In the genomic region with DNA sequence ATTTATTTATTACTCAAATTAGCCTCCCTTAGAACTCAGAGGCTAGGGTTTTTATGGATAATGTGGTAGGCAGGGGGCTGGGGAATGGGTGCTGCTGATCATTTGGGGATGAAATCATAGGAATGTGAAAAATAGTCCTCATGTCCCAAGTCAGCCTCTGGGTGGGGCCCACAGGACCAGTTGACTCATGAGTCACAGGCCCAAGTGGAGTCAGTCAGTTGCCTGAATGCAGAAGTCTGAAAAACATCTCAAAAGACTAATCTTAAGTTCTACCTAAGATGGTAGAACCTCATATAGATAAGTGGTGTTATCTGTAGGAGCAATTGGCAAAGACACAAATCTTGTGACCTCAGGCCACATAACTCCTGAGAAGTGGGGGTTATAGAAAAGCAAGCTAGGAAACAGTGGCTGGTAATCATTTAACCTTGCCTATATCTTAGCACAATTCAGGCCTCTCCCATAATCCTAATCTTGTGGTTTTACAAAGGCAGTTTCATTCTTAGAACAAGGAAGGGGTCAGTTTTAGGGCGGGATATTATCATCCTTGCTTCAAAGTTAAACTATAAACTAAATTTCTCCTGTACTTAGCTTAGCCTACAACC, we compare ENCODE assay signal across 16 cellular contexts.
DNase-seq lines count a peak whose midpoint lies in the region; ATAC-seq and TF ChIP-seq lines count a peak whose summit lies in the region.
"Had no signal": no experiment of that assay in that cellular context is flagged by ENCODE, and none has a peak within 500 bp of the region (broad histone marks: within the 10 kb centered on the region; RNA-seq: fewer than 3 reads in every experiment).

No MANE protein-coding gene starts in this region.

- no peaks in the 10 kb centered on the region for H4K20me1 ChIP-seq in HCT116 (ENCODE audit: insufficient read depth)

- H3K27me3 ChIP-seq in HCT116 (ENCODE audit: insufficient read depth, low read length): no peaks in the 10 kb centered on the region
- H3K27me3 ChIP-seq in stomach: no peaks in the 10 kb centered on the region
- H3K27me3 ChIP-seq: tibial nerve had no signal

- H3K4me3 ChIP-seq in HCT116 (replicated peaks in 1 of 2; ENCODE audit: low read depth in 1 of 2, low read length in 2 of 2) (no peak overlapping the region), fibroblast of mammary gland (ENCODE audit: control insufficient read depth, low read depth, low read length) (no peak overlapping the region), stomach (no peak overlapping the region)
- H3K4me3 ChIP-seq: PC-9, tibial nerve had no signal

- RAD21 ChIA-PET in HCT116 (lab: Charles Lee; ENCODE audit: low non-redundant PET in 1 of 2, low total read pairs in 2 of 2, uncharacterized antibody in 2 of 2, unreplicated experiment in 2 of 2): no interaction called here

- no peaks in the 10 kb centered on the region for H3K36me3 ChIP-seq in HCT116 (ENCODE audit: control insufficient read depth in 1 of 2, insufficient read depth in 2 of 2, low read length in 2 of 2)
- H3K36me3 ChIP-seq in stomach: no peaks in the 10 kb centered on the region
- H3K36me3 ChIP-seq: tibial nerve had no signal

- intact Hi-C loops in HCT116 (cut with micrococcal nuclease) (no loop called here), stomach (cut with DNase I; ENCODE audit: low total_unique reads) (no loop called here)

- no peaks in the 10 kb centered on the region for H3K9me2 ChIP-seq in HCT116 (ENCODE audit: insufficient read depth)

- H3K27ac ChIP-seq in HCT116 (ENCODE audit: low read depth, low read length) (no peak overlapping the region), stomach (peak overlapping the region in 4 of 5 donors; percentile 16 to 46 (median 31)), caudate nucleus (ENCODE audit: low read depth, low read length) (no peak overlapping the region)
- H3K27ac ChIP-seq: PC-9, tibial nerve had no signal

- no peaks in the 10 kb centered on the region for H3K79me2 ChIP-seq in HCT116 (ENCODE audit: insufficient read depth, low read length)

- H3K9ac ChIP-seq in HCT116 (ENCODE audit: low read length): no peak overlapping the region

- no peak overlapping the region for H2AFZ ChIP-seq in HCT116 (ENCODE audit: low read depth, low read length, poor library complexity, severe bottlenecking)
- H2AFZ ChIP-seq: PC-9 had no signal

- POLR2A ChIA-PET in HCT116 (lab: Charles Lee): no interaction called here
- POLR2A ChIA-PET in GM10248 (lab: Yijun Ruan, JAX): no interaction called here

- TF ChIP-seq RAD21 in HCT116 (IDR thresholded peaks at IDR 0.05; ENCODE audit: low read depth): no peak

- DNase-seq in HCT116 (ENCODE audit: low read depth, low spot score): no peak
- DNase-seq in T1000 (lab: John Stamatoyannopoulos, UW): peak; percentile 3
- DNase-seq in fibroblast of mammary gland (ENCODE audit: low read depth): peak; percentile 52
- no peak for DNase-seq in stomach
- DNase-seq in caudate nucleus (lab: John Stamatoyannopoulos, UW): no peak
- DNase-seq in GM10248 (ENCODE audit: extremely low spot score): no peak
- no peak for DNase-seq in activated CD4-positive, CD25-positive, alpha-beta regulatory T cell (lab: John Stamatoyannopoulos, UW)
- no peak for DNase-seq in stimulated activated CD4-positive, alpha-beta T cell treated with anti-CD3 and anti-CD28 coated beads, Interleukin-1b, Interleukin-23, amount 100 ng/mL, for 48 hours
- DNase-seq: activated CD8-positive, alpha-beta memory T cell treated with anti-CD3 and anti-CD28 coated beads, Interleukin-2, amount 50 U/mL, for 48 hours; activated naive CD8-positive, alpha-beta T cell treated with anti-CD3 and anti-CD28 coated beads, Interleukin-2, amount 10 ng/mL, durations not matched to agents 7 days and 5 days; CD4-positive, alpha-beta T cell; NCI-H1436; NCI-H345; nephron progenitor cell; PC-9 had no signal

- peak overlapping the region; percentile 35 for H3K4me2 ChIP-seq in HCT116 (ENCODE audit: low read length)
- H3K4me2 ChIP-seq: PC-9 had no signal

- H3K9me3 ChIP-seq in HCT116 (ENCODE audit: control insufficient read depth in 1 of 2, insufficient read depth in 1 of 2, low read depth in 1 of 2, low read length in 2 of 2) (no peaks in the 10 kb centered on the region), stomach (no peaks in the 10 kb centered on the region)
- H3K9me3 ChIP-seq: tibial nerve had no signal

- peak; percentile 49 for ATAC-seq in HCT116

- TF ChIP-seq EP300 in stomach (IDR thresholded peaks at IDR 0.05): no peak

- H3K4me1 ChIP-seq in HCT116 (ENCODE audit: control insufficient read depth in 1 of 2, insufficient read depth in 2 of 2, low read length in 2 of 2) (peaks cover 0 to 11% of the 10 kb centered on the region in 2 experiments; a peak in 2 of 4 replicates), stomach (peaks cover 0 to 18% (median 6%) of the 10 kb centered on the region in 4 donors)

- BruUV-seq in HCT116 (replicated peaks; lab: Mats Ljungman, UMichigan): no TSS peak

- CTCF ChIA-PET in HCT116 (lab: Charles Lee) (no interaction called here), GM10248 (lab: Yijun Ruan, JAX) (no interaction called here)

- TF ChIP-seq POLR2A in HCT116 (IDR thresholded peaks at IDR 0.05; ENCODE audit: borderline replicate concordance, extremely low read depth, insufficient read depth, insufficient read length): no peak
- no peak for TF ChIP-seq POLR2A in stomach (IDR thresholded peaks at IDR 0.05)

- 25 to 41% (median 36%) methylated on average over 1 of the region's 1 CpG for WGBS in stomach, 5 donors

- TF ChIP-seq CTCF in HCT116 (IDR thresholded peaks at IDR 0.05 in 2 of 3, conservative IDR thresholded peaks at IDR 0.05 in 1 of 3; ENCODE audit: borderline replicate concordance in 1 of 3, insufficient read depth in 1 of 3, low read depth in 2 of 3, low read length in 2 of 3) (no peak), fibroblast of mammary gland (conservative IDR thresholded peaks at IDR 0.05; ENCODE audit: control insufficient read depth, insufficient read depth, low read depth, low read length) (no peak), stomach (IDR thresholded peaks at IDR 0.05) (no peak), GM10248 (IDR thresholded peaks at IDR 0.05; ENCODE audit: control extremely low read depth, extremely low read depth, low read depth, missing control alignments) (no peak)

TF ChIP-seq in HCT116, 20 proteins besides CTCF, POLR2A, EP300 and RAD21:
- TF ChIP-seq POLR2AphosphoS5 (IDR thresholded peaks at IDR 0.05; ENCODE audit: low read depth, low read length): no peak
- no peak for TF ChIP-seq EGR1 (IDR thresholded peaks at IDR 0.05; ENCODE audit: low read depth)
- TF ChIP-seq, protein P1, sequence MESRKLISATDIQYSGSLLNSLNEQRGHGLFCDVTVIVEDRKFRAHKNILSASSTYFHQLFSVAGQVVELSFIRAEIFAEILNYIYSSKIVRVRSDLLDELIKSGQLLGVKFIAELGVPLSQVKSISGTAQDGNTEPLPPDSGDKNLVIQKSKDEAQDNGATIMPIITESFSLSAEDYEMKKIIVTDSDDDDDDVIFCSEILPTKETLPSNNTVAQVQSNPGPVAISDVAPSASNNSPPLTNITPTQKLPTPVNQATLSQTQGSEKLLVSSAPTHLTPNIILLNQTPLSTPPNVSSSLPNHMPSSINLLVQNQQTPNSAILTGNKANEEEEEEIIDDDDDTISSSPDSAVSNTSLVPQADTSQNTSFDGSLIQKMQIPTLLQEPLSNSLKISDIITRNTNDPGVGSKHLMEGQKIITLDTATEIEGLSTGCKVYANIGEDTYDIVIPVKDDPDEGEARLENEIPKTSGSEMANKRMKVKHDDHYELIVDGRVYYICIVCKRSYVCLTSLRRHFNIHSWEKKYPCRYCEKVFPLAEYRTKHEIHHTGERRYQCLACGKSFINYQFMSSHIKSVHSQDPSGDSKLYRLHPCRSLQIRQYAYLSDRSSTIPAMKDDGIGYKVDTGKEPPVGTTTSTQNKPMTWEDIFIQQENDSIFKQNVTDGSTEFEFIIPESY (IDR thresholded peaks at IDR 0.05; ENCODE audit: extremely low read depth, insufficient replicate concordance, low read length): no peak
- TF ChIP-seq, protein P2, sequence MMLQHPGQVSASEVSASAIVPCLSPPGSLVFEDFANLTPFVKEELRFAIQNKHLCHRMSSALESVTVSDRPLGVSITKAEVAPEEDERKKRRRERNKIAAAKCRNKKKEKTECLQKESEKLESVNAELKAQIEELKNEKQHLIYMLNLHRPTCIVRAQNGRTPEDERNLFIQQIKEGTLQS (IDR thresholded peaks at IDR 0.05): no peak

Comparison
In these comparisons a context has a peak if more than half of its experiments do, and no peak if none do; other contexts are left out.
1. DNase-seq: peak in T1000 (single experiment) and fibroblast of mammary gland (single experiment); none in HCT116 (single experiment), stomach (single experiment), caudate nucleus (0 of 61), GM10248 (single experiment), activated CD4-positive, CD25-positive, alpha-beta regulatory T cell (0 of 4) and stimulated activated CD4-positive, alpha-beta T cell treated with anti-CD3 and anti-CD28 coated beads, Interleukin-1b, Interleukin-23, amount 100 ng/mL, for 48 hours (single experiment).
2. H3K27ac ChIP-seq: peak in stomach (4 of 5); none in HCT116 (single experiment) and caudate nucleus (single experiment).